ENCODE assay signal across 8 cellular contexts in the genomic region with DNA sequence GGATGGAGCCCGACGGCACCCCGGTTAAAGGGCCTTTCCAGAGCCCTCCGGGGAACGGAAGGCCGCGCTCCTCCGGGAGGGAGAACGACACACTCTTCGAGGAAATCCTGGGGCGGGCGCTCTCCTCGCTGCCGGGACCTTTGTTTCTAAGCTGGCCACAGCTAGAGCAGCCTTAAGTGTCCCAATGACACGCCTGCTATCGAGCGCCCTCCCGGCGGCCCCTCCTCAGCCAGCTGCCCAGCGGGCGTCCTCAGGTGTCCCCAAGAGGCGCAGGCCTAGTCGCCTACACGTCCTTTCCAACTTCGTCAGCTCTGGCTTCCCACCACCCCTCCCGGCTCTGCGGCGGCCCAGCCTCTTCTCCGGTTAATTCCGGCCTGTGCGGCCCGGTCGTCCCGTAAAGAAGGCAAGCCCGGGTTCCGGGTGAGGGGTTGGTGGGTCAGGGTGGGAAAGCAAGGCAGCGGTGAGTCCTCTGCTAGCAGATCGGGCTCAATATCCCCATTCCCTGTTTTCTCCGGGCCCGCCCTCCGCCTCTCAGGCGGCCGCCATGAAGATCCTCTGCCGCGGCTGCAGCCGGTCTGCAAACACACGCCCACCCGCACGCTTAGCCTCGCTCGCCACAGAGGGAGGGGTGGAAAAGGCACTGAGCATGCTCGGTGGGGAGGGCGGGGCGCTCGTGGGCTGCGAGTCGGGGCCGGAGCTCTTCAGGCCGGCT. TPM values are rescaled to one million over a fixed set of nuclear protein-coding genes. Genes with fewer than 3 reads are reported as not detected.
A peak's percentile ranks its signal among the peaks of the same experiment; 100 is the strongest.
DNase-seq lines count a peak whose midpoint lies in the region; ATAC-seq, FAIRE-seq and TF ChIP-seq lines count a peak whose summit lies in the region.

No MANE protein-coding gene starts in this region.

- H3K27ac ChIP-seq in astrocyte (ENCODE audit: low read depth, low read length) (peak overlapping the region; percentile 95), aorta (ENCODE audit: low read depth in 1 of 2, low read length in 2 of 2) (peak overlapping the region; percentile 56 to 77)

- no peak for FAIRE-seq in astrocyte (lab: Jason Lieb, UNC)

- H3K27ac Mint-ChIP-seq in astrocyte (ENCODE audit: unreplicated experiment) = peak overlapping the region; percentile 94

- ATAC-seq in GM18505 (IDR thresholded peaks at IDR 0.05; ENCODE audit: unreplicated experiment) (peak; percentile 91), HG02884 (IDR thresholded peaks at IDR 0.05; ENCODE audit: unreplicated experiment) (peak; percentile 74), aorta (ENCODE audit: low FRiP score) (peak; percentile 97)

- H3K36me3 Mint-ChIP-seq in astrocyte (ENCODE audit: low read depth, unreplicated experiment) = no peaks in the 10 kb centered on the region

- no peaks in the 10 kb centered on the region for H3K27me3 Mint-ChIP-seq in astrocyte (ENCODE audit: low read depth, unreplicated experiment)

- 0% methylated on average over 43 to 59 of the region's 59 CpGs for WGBS in aorta, 2 donors

- H4K20me1 ChIP-seq in astrocyte (ENCODE audit: insufficient read depth, low read length) = peaks cover 33% of the 10 kb centered on the region

- H3K9me3 Mint-ChIP-seq in astrocyte (ENCODE audit: unreplicated experiment) = no peaks in the 10 kb centered on the region

- peak overlapping the region; percentile 94 for H3K4me3 Mint-ChIP-seq in astrocyte (ENCODE audit: unreplicated experiment)

- intact Hi-C loops in aorta (cut with DNase I) = loop anchor here (5.0 to 10.0 kb wide), 3 partner anchors 116 to 814 kb away; partner anchors contain the start of gene STPG2 (in 2 of the 2)

- H3K27me3 ChIP-seq in astrocyte (ENCODE audit: insufficient read depth, low read length) = no peaks in the 10 kb centered on the region
- no peaks in the 10 kb centered on the region for H3K27me3 ChIP-seq in aorta (ENCODE audit: control insufficient read depth in 1 of 2, insufficient read depth in 2 of 2, low read length in 1 of 2)

- H3K36me3 ChIP-seq in astrocyte (ENCODE audit: insufficient read depth, low read length) (no peaks in the 10 kb centered on the region), aorta (ENCODE audit: control insufficient read depth in 1 of 2, insufficient read depth in 2 of 2, low read length in 1 of 2) (no peaks in the 10 kb centered on the region)

- peak; percentile 83 for TF ChIP-seq POLR2A in GM18505 (IDR thresholded peaks at IDR 0.05; ENCODE audit: borderline replicate concordance, extremely low read depth, insufficient read depth, insufficient read length)

- H3K9me3 ChIP-seq in astrocyte (ENCODE audit: insufficient read depth, low read depth, low read length) (no peaks in the 10 kb centered on the region), aorta (ENCODE audit: control insufficient read depth, low read length) (no peaks in the 10 kb centered on the region)

- peak overlapping the region; percentile 97 for H3K9ac ChIP-seq in astrocyte (ENCODE audit: low read length)

- H3K4me1 ChIP-seq in astrocyte (ENCODE audit: insufficient read depth, low read length) (peaks cover 12% of the 10 kb centered on the region), aorta (ENCODE audit: control insufficient read depth in 1 of 2, insufficient read depth in 2 of 2, low read length in 2 of 2) (no peaks in the 10 kb centered on the region)

- H3K4me1 Mint-ChIP-seq in astrocyte (ENCODE audit: low read depth, unreplicated experiment) = peaks cover 14% of the 10 kb centered on the region

- peaks cover 56% of the 10 kb centered on the region for H3K79me2 ChIP-seq in astrocyte (ENCODE audit: insufficient read depth, low read length)

- peak overlapping the region; percentile 97 for H3K4me2 ChIP-seq in astrocyte (ENCODE audit: low read length)

- peak overlapping the region; percentile 94 for H2AFZ ChIP-seq in astrocyte (ENCODE audit: low read depth, low read length)

- H3K4me3 ChIP-seq in astrocyte (ENCODE audit: insufficient read depth, low read depth, low read length) (peak overlapping the region; percentile 89), aorta (ENCODE audit: low read length in 2 of 2) (peak overlapping the region; percentile 50 to 65)

- TF ChIP-seq CTCF in astrocyte (IDR thresholded peaks at IDR 0.05; ENCODE audit: insufficient read depth, low read depth, low read length) = no peak

- DNase-seq in NCI-H1694 (lab: John Stamatoyannopoulos, UW) = peak; percentile 84
- DNase-seq in T-helper 2 cell = peak; percentile 74 to 96 (median 84)
- peak; percentile 93 for DNase-seq in astrocyte (ENCODE audit: low read depth)
- DNase-seq in hepatic stellate cell (ENCODE audit: low spot score) = peak; percentile 95
- DNase-seq in renal cortical epithelial cell (ENCODE audit: low read depth) = peak; percentile 86
- DNase-seq in aorta = peak; percentile 98 to 99

RNA-seq across cellular contexts. Expression of gene RAP1GDS1, which starts 0.4 kb away (rescaled TPM):
- total RNA-seq in astrocyte (62.0 and 64.5 TPM in 2 replicates), renal cortical epithelial cell (66.8 and 85.1 TPM in 2 replicates), aorta (10 to 100 TPM; 34.9 to 35.3 TPM)
- 10 to 100 TPM; 13.7 to 17.8 TPM for polyA plus RNA-seq in aorta

Comparison
In these comparisons a context has a peak if more than half of its experiments do, and no peak if none do; other contexts are left out.
1. Peak in every context shown above with its lines: DNase-seq, ATAC-seq, H3K4me3 ChIP-seq and H3K27ac ChIP-seq.